19 cellular contexts compared by ENCODE assay signal in the genomic region with DNA sequence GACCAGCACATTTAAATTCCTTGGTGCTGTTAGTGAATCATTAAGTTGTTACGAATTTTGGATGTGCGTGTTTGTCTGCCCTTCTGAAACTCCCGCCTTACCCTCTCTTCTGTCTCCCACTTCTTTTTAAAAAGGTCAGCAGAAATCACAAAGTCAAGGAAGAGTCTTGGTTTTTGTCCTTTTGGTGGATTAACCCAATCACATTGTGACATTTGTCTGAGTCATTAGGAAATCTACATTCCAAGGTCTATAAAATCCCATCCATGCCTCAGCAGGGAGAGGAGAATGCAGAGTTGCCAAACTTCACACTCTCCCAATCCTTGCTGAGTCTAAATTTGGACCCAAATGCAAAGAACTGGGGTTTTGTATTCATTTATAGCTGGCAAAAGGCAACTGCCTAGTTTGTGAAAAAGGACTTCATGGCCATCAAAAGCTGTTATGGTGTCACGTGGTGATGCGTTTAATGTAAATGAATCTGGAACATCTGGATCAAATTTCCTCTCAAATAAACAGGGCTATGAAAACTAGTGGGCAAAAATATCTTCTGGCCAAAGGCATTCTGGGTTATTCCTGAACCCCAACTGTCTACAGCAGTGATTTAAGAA.
DNase-seq lines count a peak whose midpoint lies in the region; TF ChIP-seq lines count a peak whose summit lies in the region.
"Had no signal": no experiment of that assay in that cellular context is flagged by ENCODE, and none has a peak within 500 bp of the region (broad histone marks: within the 10 kb centered on the region; RNA-seq: fewer than 3 reads in every experiment).

No MANE protein-coding gene starts in this region.

- no peak overlapping the region for H3K4me3 ChIP-seq in cardiac fibroblast (replicated peaks in 1 of 2; ENCODE audit: low read depth in 2 of 2, low read length in 2 of 2)
- no peak overlapping the region for H3K4me3 ChIP-seq in right atrium auricular region
- H3K4me3 ChIP-seq: esophagus squamous epithelium, PC-9, thoracic aorta had no signal

- H3K27ac ChIP-seq in right atrium auricular region: no peak overlapping the region
- H3K27ac ChIP-seq: esophagus squamous epithelium, PC-9, thoracic aorta had no signal

- DNase-seq in AG08396 (ENCODE audit: low spot score) (peak; percentile 55), HFFc6 (peak; percentile 62), cardiac fibroblast (ENCODE audit: low read depth in 2 of 2) (peak; percentile 45 to 57), myocyte (ENCODE audit: low read depth) (peak; percentile 59), mesothelial cell of epicardium (ENCODE audit: low spot score in 2 of 2, unreplicated experiment in 2 of 2) (no peak), DMS153 (lab: John Stamatoyannopoulos, UW) (no peak), NCI-H2029 (lab: John Stamatoyannopoulos, UW) (no peak), right atrium auricular region (ENCODE audit: low spot score) (no peak)
- DNase-seq: AML-193, amygdala, esophagus squamous epithelium, H7, NCI-H1105, NCI-H524, PC-9, right cardiac atrium, SW 1271 had no signal

- TF ChIP-seq CTCF in HFFc6 (IDR thresholded peaks at IDR 0.05) (no peak), cardiac fibroblast (IDR thresholded peaks at IDR 0.05; ENCODE audit: low read depth, low read length) (no peak), mesothelial cell of epicardium (IDR thresholded peaks at IDR 0.05; ENCODE audit: unreplicated experiment) (no peak), right atrium auricular region (IDR thresholded peaks at IDR 0.05) (no peak)

- H3K27me3 Mint-ChIP-seq in HFFc6 (ENCODE audit: insufficient read depth): no peaks in the 10 kb centered on the region; the same call in 1 of the 2 replicates
- no peaks in the 10 kb centered on the region for H3K27me3 Mint-ChIP-seq in mesothelial cell of epicardium (ENCODE audit: low read depth)

- no peaks in the 10 kb centered on the region for H3K9me3 ChIP-seq in right atrium auricular region
- H3K9me3 ChIP-seq: esophagus squamous epithelium, thoracic aorta had no signal

- peak overlapping the region; percentile 66 for H3K4me3 Mint-ChIP-seq in HFFc6
- H3K4me3 Mint-ChIP-seq in mesothelial cell of epicardium: no peak overlapping the region
- H3K4me3 Mint-ChIP-seq: activated CD8-positive, alpha-beta T cell treated with anti-CD3 and anti-CD28 coated beads for 36 hours had no signal

- H3K9me3 Mint-ChIP-seq in HFFc6: no peaks in the 10 kb centered on the region
- H3K9me3 Mint-ChIP-seq in mesothelial cell of epicardium: no peaks in the 10 kb centered on the region
- H3K9me3 Mint-ChIP-seq: activated CD8-positive, alpha-beta T cell treated with anti-CD3 and anti-CD28 coated beads for 36 hours had no signal

- H3K4me1 Mint-ChIP-seq in HFFc6 (ENCODE audit: low read depth): peaks cover 50% of the 10 kb centered on the region
- peaks cover 23% of the 10 kb centered on the region for H3K4me1 Mint-ChIP-seq in mesothelial cell of epicardium

- H3K27ac Mint-ChIP-seq in HFFc6 (peak overlapping the region; percentile 82), mesothelial cell of epicardium (no peak overlapping the region)
- H3K27ac Mint-ChIP-seq: activated CD8-positive, alpha-beta T cell treated with anti-CD3 and anti-CD28 coated beads for 36 hours had no signal

- H3K4me1 ChIP-seq in right atrium auricular region: peaks cover 0 to 1% of the 10 kb centered on the region in 2 donors

- H3K36me3 Mint-ChIP-seq in HFFc6 (ENCODE audit: low read depth) (no peaks in the 10 kb centered on the region), mesothelial cell of epicardium (no peaks in the 10 kb centered on the region)

- no peaks in the 10 kb centered on the region for H3K27me3 ChIP-seq in right atrium auricular region
- H3K27me3 ChIP-seq: esophagus squamous epithelium had no signal

- no peaks in the 10 kb centered on the region for H3K36me3 ChIP-seq in right atrium auricular region
- H3K36me3 ChIP-seq: esophagus squamous epithelium, thoracic aorta had no signal

Comparison
In these comparisons a context has a peak if more than half of its experiments do, and no peak if none do; other contexts are left out.
1. DNase-seq: peak in AG08396 (single experiment), HFFc6 (single experiment), cardiac fibroblast (2 of 2) and myocyte (single experiment); none in mesothelial cell of epicardium (0 of 2), DMS153 (single experiment), NCI-H2029 (single experiment) and right atrium auricular region (single experiment).